28 cellular contexts compared by ENCODE assay signal in the genomic region with DNA sequence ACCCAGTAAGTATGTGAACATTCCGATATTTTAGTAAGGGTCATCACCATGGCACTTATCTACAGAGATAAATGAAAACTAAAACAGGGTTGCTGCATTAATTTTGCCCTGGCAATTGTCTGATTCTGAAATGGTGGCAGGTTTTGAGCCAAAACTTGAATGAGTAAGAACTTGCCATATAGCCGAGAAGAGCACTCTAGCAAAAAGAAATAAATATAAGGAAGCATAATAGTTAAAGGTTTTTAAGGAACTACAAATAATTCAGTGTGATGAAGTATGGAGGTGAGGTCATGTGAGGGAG.
DNase-seq lines count a peak whose midpoint lies in the region; ATAC-seq, FAIRE-seq and TF ChIP-seq lines count a peak whose summit lies in the region.
"Had no signal": no experiment of that assay in that cellular context is flagged by ENCODE, and none has a peak within 500 bp of the region (broad histone marks: within the 10 kb centered on the region; RNA-seq: fewer than 3 reads in every experiment).

No MANE protein-coding gene starts in this region.

- FAIRE-seq in K562 (lab: Jason Lieb, UNC), result no peak
- FAIRE-seq: GM18507 had no signal

- H3K27me3 ChIP-seq in IMR-90 (ENCODE audit: control insufficient read depth, insufficient read depth, low read length) (no peaks in the 10 kb centered on the region), K562 (ENCODE audit: control insufficient read depth in 2 of 2, insufficient read depth in 2 of 2, low read length in 2 of 2) (no peaks in the 10 kb centered on the region), osteoblast (ENCODE audit: insufficient read depth, low read length) (no peaks in the 10 kb centered on the region), mesendoderm (ENCODE audit: insufficient read depth, low read length, poor library complexity) (no peaks in the 10 kb centered on the region)
- H3K27me3 ChIP-seq: foreskin keratinocyte, sigmoid colon had no signal

- H3K36me3 ChIP-seq in IMR-90 (ENCODE audit: control insufficient read depth, insufficient read depth, low read length) (no peaks in the 10 kb centered on the region), K562 (ENCODE audit: control insufficient read depth, insufficient read depth, low read length) (peaks cover 9% of the 10 kb centered on the region; the same call in 2 of the 3 replicates), osteoblast (ENCODE audit: insufficient read depth, low read length) (no peaks in the 10 kb centered on the region), mesendoderm (ENCODE audit: control insufficient read depth, insufficient read depth, low read length) (no peaks in the 10 kb centered on the region)
- H3K36me3 ChIP-seq: esophagus squamous epithelium, heart left ventricle, prostate gland, sigmoid colon, upper lobe of right lung had no signal

- H2BK120ac ChIP-seq in IMR-90 (ENCODE audit: low read depth, low read length), result no peak overlapping the region
- no peak overlapping the region for H2BK120ac ChIP-seq in mesendoderm (ENCODE audit: low read depth, low read length)

- H2AK5ac ChIP-seq in IMR-90 (ENCODE audit: low read depth, low read length), result no peak overlapping the region
- H2AK5ac ChIP-seq in mesendoderm (ENCODE audit: low read length), result no peak overlapping the region

- H3K14ac ChIP-seq in IMR-90 (replicated peaks; ENCODE audit: low read depth, low read length), result no peak overlapping the region

- H3K9me1 ChIP-seq in IMR-90 (ENCODE audit: insufficient read depth, low read length), result peaks cover 6% of the 10 kb centered on the region; the same call in 1 of the 2 replicates
- no peaks in the 10 kb centered on the region for H3K9me1 ChIP-seq in K562 (ENCODE audit: control insufficient read depth, insufficient read depth, low read length)

- H4K8ac ChIP-seq in IMR-90 (ENCODE audit: low read depth in 2 of 2, low read length in 2 of 2), result no peak overlapping the region
- no peak overlapping the region for H4K8ac ChIP-seq in mesendoderm (ENCODE audit: low read depth, low read length)

- H3K79me1 ChIP-seq in IMR-90 (ENCODE audit: low read depth in 1 of 2, low read length in 2 of 2), result no peaks in the 10 kb centered on the region
- H3K79me1 ChIP-seq in mesendoderm (ENCODE audit: low read length), result no peaks in the 10 kb centered on the region

- H3K4me1 ChIP-seq in IMR-90 (ENCODE audit: control insufficient read depth, insufficient read depth, low read length) (peaks cover 7% of the 10 kb centered on the region; the same call in 1 of the 2 replicates), K562 (replicated peaks in 1 of 2; ENCODE audit: control insufficient read depth in 2 of 2, insufficient read depth in 2 of 2, low read length in 2 of 2) (peaks cover 0 to 47% of the 10 kb centered on the region in 2 experiments; a peak in 4 of 5 replicates), osteoblast (ENCODE audit: insufficient read depth, low read length) (peaks cover 21% of the 10 kb centered on the region), mesendoderm (ENCODE audit: control insufficient read depth, low read depth, low read length) (peaks cover 1% of the 10 kb centered on the region)
- H3K4me1 ChIP-seq: prostate gland, sigmoid colon, upper lobe of right lung had no signal

- no peak overlapping the region for H3K4me3 ChIP-seq in IMR-90 (ENCODE audit: insufficient read depth, low read depth, low read length)
- H3K4me3 ChIP-seq in K562, result no peak overlapping the region
- no peak overlapping the region for H3K4me3 ChIP-seq in osteoblast (ENCODE audit: insufficient read depth, low read length)
- no peak overlapping the region for H3K4me3 ChIP-seq in mesendoderm (ENCODE audit: low read length)
- H3K4me3 ChIP-seq: GM23338, heart left ventricle, prostate gland, sigmoid colon, upper lobe of right lung had no signal

- H3K18ac ChIP-seq in IMR-90 (ENCODE audit: low read depth, low read length), result no peak overlapping the region
- H3K18ac ChIP-seq in mesendoderm (ENCODE audit: low read length), result no peak overlapping the region

- no peak overlapping the region for H2BK20ac ChIP-seq in IMR-90 (ENCODE audit: low read depth, low read length)

- H3K56ac ChIP-seq in IMR-90 (ENCODE audit: extremely low read depth, insufficient read depth, low read length), result no peak overlapping the region
- H3K56ac ChIP-seq in mesendoderm (ENCODE audit: low read length), result no peak overlapping the region

- no peak for ATAC-seq in IMR-90 (ENCODE audit: low read depth)
- ATAC-seq in K562, result no peak
- no peak for ATAC-seq in HG03095 (IDR thresholded peaks at IDR 0.05; ENCODE audit: unreplicated experiment)
- ATAC-seq: activated naive CD8-positive, alpha-beta T cell treated with anti-CD3 and anti-CD28 coated beads, Interleukin-2, amount 50 U/mL, for 24 hours; GM23338; heart left ventricle; naive thymus-derived CD8-positive, alpha-beta T cell; upper lobe of right lung had no signal

- BruUV-seq in IMR-90 (replicated peaks; lab: Mats Ljungman, UMichigan), result no TSS peak
- BruUV-seq in K562 (replicated peaks; lab: Mats Ljungman, UMichigan), result no TSS peak

- H2BK15ac ChIP-seq in IMR-90 (ENCODE audit: low read depth, low read length), result no peak overlapping the region
- H2BK15ac ChIP-seq in mesendoderm (replicated peaks; ENCODE audit: low read depth), result no peak overlapping the region

- no peaks in the 10 kb centered on the region for H3K9me3 ChIP-seq in IMR-90 (ENCODE audit: control insufficient read depth, insufficient read depth, low read length)
- peaks cover 20% of the 10 kb centered on the region for H3K9me3 ChIP-seq in K562 (replicated peaks; ENCODE audit: control insufficient read depth, insufficient read depth, low read depth, low read length)
- H3K9me3 ChIP-seq in osteoblast (ENCODE audit: low read depth, low read length), result no peaks in the 10 kb centered on the region
- H3K9me3 ChIP-seq: esophagus squamous epithelium, heart left ventricle, prostate gland, sigmoid colon, upper lobe of right lung had no signal

- H2AFZ ChIP-seq in IMR-90 (replicated peaks; ENCODE audit: low read length, poor library complexity), result no peak overlapping the region
- H2AFZ ChIP-seq in K562 (ENCODE audit: low read depth, low read length), result peak overlapping the region; percentile 72; the same call in 1 of the 2 replicates
- H2AFZ ChIP-seq in osteoblast (ENCODE audit: low read length), result no peak overlapping the region
- H2AFZ ChIP-seq: GM23338 had no signal

- TF ChIP-seq CTCF in 22Rv1 (IDR thresholded peaks at IDR 0.05) (no peak), IMR-90 (conservative IDR thresholded peaks at IDR 0.05; ENCODE audit: low read depth, low read length) (no peak), K562 (IDR thresholded peaks at IDR 0.05 in 2 of 3, conservative IDR thresholded peaks at IDR 0.05 in 1 of 3; ENCODE audit: insufficient read depth in 2 of 3, low read depth in 1 of 3, low read length in 3 of 3) (no peak), osteoblast (IDR thresholded peaks at IDR 0.05; ENCODE audit: extremely low read depth, low read depth, low read length) (no peak)

- TF ChIP-seq POLR2A in IMR-90 (IDR thresholded peaks at IDR 0.05; ENCODE audit: low read depth, low read length), result no peak
- no peak for TF ChIP-seq POLR2A in K562 (conservative IDR thresholded peaks at IDR 0.05)

- H3K27ac ChIP-seq in 22Rv1 (peak overlapping the region; percentile 57), IMR-90 (ENCODE audit: insufficient read depth, low read length) (no peak overlapping the region), K562 (ENCODE audit: extremely low read depth, low read depth, low read length) (peak overlapping the region; percentile 86), osteoblast (ENCODE audit: low read depth, low read length) (peak overlapping the region; percentile 74), mesendoderm (ENCODE audit: low read depth, low read length) (no peak overlapping the region)
- H3K27ac ChIP-seq: foreskin keratinocyte, prostate gland, sigmoid colon, upper lobe of right lung had no signal

- intact Hi-C loops in IMR-90 (cut with micrococcal nuclease), result no loop called here
- intact Hi-C loops in K562 (cut with micrococcal nuclease), result no loop called here

- in situ Hi-C loops in IMR-90 (cut with MboI; ENCODE audit: low sequenced_read_pairs), result loop anchor here (25.0 kb wide), 1 partner anchor 841 kb away; a partner anchor contains a TSS
- in situ Hi-C loops in K562 (cut with MboI), result no loop called here

- dilution Hi-C loops in IMR-90 (cut with HindIII; ENCODE audit: low sequenced_read_pairs, unreplicated experiment), result no loop called here

- H4K20me1 ChIP-seq in IMR-90 (ENCODE audit: insufficient read depth, low read length), result no peaks in the 10 kb centered on the region
- no peaks in the 10 kb centered on the region for H4K20me1 ChIP-seq in K562 (replicated peaks; ENCODE audit: control insufficient read depth, insufficient read depth, low read length)
- no peaks in the 10 kb centered on the region for H4K20me1 ChIP-seq in osteoblast (ENCODE audit: insufficient read depth, low read length)

- DNase-seq in IMR-90 (no peak), K562 (ENCODE audit: extremely low read depth in 1 of 4, low spot score in 3 of 4) (no peak), osteoblast (ENCODE audit: insufficient read length, low spot score, missing footprints) (no peak), mesendoderm (no peak), DMS153 (lab: John Stamatoyannopoulos, UW) (no peak)
- no peak for DNase-seq in stimulated activated CD4-positive, alpha-beta T cell treated with anti-CD3 and anti-CD28 coated beads, Interleukin-4, amount 100 ng/mL, for 24 hours
- DNase-seq: activated B cell treated with CpG ODN at 0.5 μM for 24 hours; activated naive CD8-positive, alpha-beta T cell treated with anti-CD3 and anti-CD28 coated beads, Interleukin-2, amount 50 U/mL, for 24 hours; activated T-cell treated with anti-CD3 and anti-CD28 coated beads, Interleukin-2, amount 50 U/mL, for 72 hours; CD4-positive, alpha-beta memory T cell; central memory CD4-positive, alpha-beta T cell; endodermal cell; esophagus squamous epithelium; heart left ventricle; KG1; naive thymus-derived CD8-positive, alpha-beta T cell; NCI-H146; NCI-H748 treated with DMSO at 0.1 percent for 48 hours; sigmoid colon; stimulated activated naive B cell treated with anti-CD40 and anti-IgM and Interleukin-4, amounts not matched to agents 10 μg/mL and 1 μg/mL and 100 μg/mL, for 72 hours; substantia nigra; upper lobe of right lung had no signal

- H2BK5ac ChIP-seq in IMR-90 (ENCODE audit: low read depth, low read length, poor library complexity, severe bottlenecking) (peak overlapping the region; percentile 48), mesendoderm (ENCODE audit: low read length) (no peak overlapping the region)

- H3K4ac ChIP-seq in IMR-90 (ENCODE audit: low read depth, low read length) (no peak overlapping the region), mesendoderm (ENCODE audit: low read depth, low read length) (no peak overlapping the region)

- H3K9ac ChIP-seq in IMR-90 (ENCODE audit: low read depth, low read length) (no peak overlapping the region), K562 (ENCODE audit: insufficient read depth in 1 of 2, low read depth in 2 of 2, low read length in 2 of 2) (peak overlapping the region in 1 of 2 experiments; percentile 59; a peak in 3 of 4 replicates), mesendoderm (ENCODE audit: low read length) (no peak overlapping the region)

- TF ChIP-seq EP300 in K562 (IDR thresholded peaks at IDR 0.05; ENCODE audit: low read length), result no peak

- WGBS in IMR-90 (ENCODE audit: extremely low coverage in 2 of 2, insufficient read length in 1 of 2), 2 experiments, result no CpG with 5 or more reads among the region's 2 CpGs
- 26% methylated on average over 2 of the region's 2 CpGs for WGBS in K562 (ENCODE audit: insufficient coverage, low coverage, missing lambda C conversion rate)
- WGBS in mesendoderm (ENCODE audit: extremely low coverage, insufficient coverage, low lambda C conversion rate), result no CpG with 5 or more reads among the region's 2 CpGs

- CTCF ChIA-PET in IMR-90 (lab: Yijun Ruan, JAX) (no interaction called here), K562 (lab: Yijun Ruan, JAX; ENCODE audit: low intra/inter-chr PET ratio) (no interaction called here)

- POLR2A ChIA-PET in IMR-90 (lab: Charles Lee; ENCODE audit: unreplicated experiment) (no interaction called here), K562 (lab: Yijun Ruan, JAX) (interaction anchor here (0.6 to 6.8 kb wide), 14 partner anchors 8 to 298 kb away, joined by 3 to 89 read pairs (median 6); a partner anchor contains a TSS)

- H3K23ac ChIP-seq in IMR-90 (ENCODE audit: low read depth, low read length) (no peak overlapping the region), mesendoderm (ENCODE audit: low read length) (no peak overlapping the region)

- TF ChIP-seq RAD21 in IMR-90 (IDR thresholded peaks at IDR 0.05; ENCODE audit: low read length) (no peak), K562 (CRISPR knock-in tag; conservative IDR thresholded peaks at IDR 0.05 in 1 of 2, IDR thresholded peaks at IDR 0.05 in 1 of 2) (no peak)

- no peak overlapping the region for H2AK9ac ChIP-seq in IMR-90 (replicated peaks; ENCODE audit: low read depth, low read length, poor library complexity)

- no peak overlapping the region for H4K91ac ChIP-seq in IMR-90 (ENCODE audit: insufficient read depth, low read depth, low read length)

- H3K79me2 ChIP-seq in K562 (ENCODE audit: control insufficient read depth, insufficient read depth, low read length), result no peaks in the 10 kb centered on the region
- H3K79me2 ChIP-seq in osteoblast (ENCODE audit: insufficient read depth, low read length), result no peaks in the 10 kb centered on the region
- H3K79me2 ChIP-seq in mesendoderm (ENCODE audit: control insufficient read depth, insufficient read depth, low read length), result no peaks in the 10 kb centered on the region

- H4K5ac ChIP-seq in IMR-90 (ENCODE audit: low read depth, low read length), result no peak overlapping the region
- H4K5ac ChIP-seq in mesendoderm (ENCODE audit: low read length), result no peak overlapping the region

- H3K4me2 ChIP-seq in IMR-90 (ENCODE audit: low read depth, low read length) (no peak overlapping the region), K562 (ENCODE audit: insufficient read depth, low read length) (peak overlapping the region; percentile 72), osteoblast (ENCODE audit: insufficient read depth, low read length) (peak overlapping the region; percentile 82), mesendoderm (ENCODE audit: low read length) (no peak overlapping the region)
- H3K4me2 ChIP-seq: GM23338 had no signal

Comparison
In these comparisons a context has a peak if more than half of its experiments do, and no peak if none do; other contexts are left out.
1. H3K27ac ChIP-seq: peak in 22Rv1 (single experiment), K562 (single experiment) and osteoblast (single experiment); none in IMR-90 (single experiment) and mesendoderm (single experiment).
2. H3K4me2 ChIP-seq: peak in K562 (single experiment) and osteoblast (single experiment); none in IMR-90 (single experiment) and mesendoderm (single experiment).